ENCODE assay signal across 8 cellular contexts in genomic region chr19:49877879-49878743, GRCh38. TPM values are rescaled to one million over a fixed set of nuclear protein-coding genes. Genes with fewer than 3 reads are reported as not detected.
DNase-seq lines count a peak whose midpoint lies in the region; ATAC-seq and TF ChIP-seq lines count a peak whose summit lies in the region.

No MANE protein-coding gene starts in this region.

- intact Hi-C loops in Calu3 (cut with micrococcal nuclease; ENCODE audit: unreplicated experiment), result no loop called here

- H3K4me1 Mint-ChIP-seq in Calu3 (ENCODE audit: low read depth, unreplicated experiment) (peaks cover 17% of the 10 kb centered on the region), endothelial cell (ENCODE audit: unreplicated experiment) (peaks cover 25% of the 10 kb centered on the region)

- CTCF ChIA-PET in Calu3 (lab: Charles Lee), result interaction anchor here (1.4 kb wide), 1 partner anchor 9 kb away, joined by 3 read pairs; no protein-coding TSS in a partner anchor

- DNase-seq in Calu3 (peak; percentile 100), HS-5 (ENCODE audit: low read depth) (peak; percentile 88), endothelial cell (ENCODE audit: low spot score) (peak; percentile 97), midbrain (lab: John Stamatoyannopoulos, UW) (peak; percentile 94)
- peak; percentile 98 for DNase-seq in NK-92 treated with Interleukin-12 subunit alpha and Interleukin-12 subunit beta, amount 100 ng/mL, for 24 hours (lab: John Stamatoyannopoulos, UW)
- peak; percentile 97 for DNase-seq in activated CD8-positive, alpha-beta memory T cell treated with anti-CD3 and anti-CD28 coated beads, Interleukin-2, amount 50 U/mL, for 24 hours (ENCODE audit: extremely low read depth)
- DNase-seq in stimulated activated CD8-positive, alpha-beta memory T cell treated with anti-CD3 and anti-CD28 coated beads, Interleukin-2, amount 100 ng/mL, for 1 hour (ENCODE audit: low read depth in 2 of 2), result peak; percentile 93 to 97

- no peak overlapping the region for H3K4me3 Mint-ChIP-seq in Calu3 (ENCODE audit: low read depth, unreplicated experiment)
- no peak overlapping the region for H3K4me3 Mint-ChIP-seq in endothelial cell (ENCODE audit: unreplicated experiment)

- H3K36me3 Mint-ChIP-seq in Calu3 (ENCODE audit: insufficient read depth, unreplicated experiment) (no peaks in the 10 kb centered on the region), endothelial cell (ENCODE audit: low read depth, unreplicated experiment) (peaks cover 20% of the 10 kb centered on the region)

- peak; percentile 35 for ATAC-seq in GM21367 (IDR thresholded peaks at IDR 0.05; ENCODE audit: unreplicated experiment)

- no peak for TF ChIP-seq CTCF in Calu3 (IDR thresholded peaks at IDR 0.05; ENCODE audit: unreplicated experiment)
- TF ChIP-seq CTCF in endothelial cell (IDR thresholded peaks at IDR 0.05; ENCODE audit: unreplicated experiment), result no peak

- no peaks in the 10 kb centered on the region for H3K27me3 Mint-ChIP-seq in Calu3 (ENCODE audit: unreplicated experiment)
- peaks cover 21% of the 10 kb centered on the region for H3K27me3 Mint-ChIP-seq in endothelial cell (ENCODE audit: unreplicated experiment)

- BruUV-seq in Calu3 (replicated peaks; lab: Mats Ljungman, UMichigan), result no TSS peak

- H3K27ac Mint-ChIP-seq in Calu3 (ENCODE audit: unreplicated experiment) (no peak overlapping the region), endothelial cell (ENCODE audit: unreplicated experiment) (peak overlapping the region; percentile 61)

- H3K9me3 Mint-ChIP-seq in Calu3 (ENCODE audit: low read depth, unreplicated experiment) (no peaks in the 10 kb centered on the region), endothelial cell (ENCODE audit: unreplicated experiment) (no peaks in the 10 kb centered on the region)

RNA-seq across cellular contexts. Expression of gene TBC1D17, which starts 0.6 kb away (rescaled TPM):
- total RNA-seq in Calu3 (2022) (54.7 and 56.9 TPM in 2 replicates), endothelial cell (ENCODE audit: unreplicated experiment) (36.8 TPM)

RNA-seq across cellular contexts. Expression of gene AKT1S1, which starts 1.0 kb away (rescaled TPM):
- 58.9 and 65.2 TPM in 2 replicates for total RNA-seq in Calu3 (2022)
- 48.2 TPM for total RNA-seq in endothelial cell (ENCODE audit: unreplicated experiment)

RNA-seq across cellular contexts. Expression of gene PNKP, which starts 10.7 kb away (rescaled TPM):
- total RNA-seq in Calu3 (2022) (185 and 189 TPM in 2 replicates), endothelial cell (ENCODE audit: unreplicated experiment) (96.0 TPM)

RNA-seq across cellular contexts. Expression of gene IL4I1, which starts 18.6 kb away (rescaled TPM):
- total RNA-seq in Calu3 (2022), result 8.2 and 10.7 TPM in 2 replicates
- 0.90 TPM for total RNA-seq in endothelial cell (ENCODE audit: unreplicated experiment)

RNA-seq across cellular contexts. Expression of gene PTOV1, which starts 27.2 kb away (rescaled TPM):
- total RNA-seq in Calu3 (2022) (231 and 256 TPM in 2 replicates), endothelial cell (ENCODE audit: unreplicated experiment) (231 TPM)

Comparison
In these comparisons a context has a peak if more than half of its experiments do, and no peak if none do; other contexts are left out.
1. Peak in every context shown above with its lines: DNase-seq and ATAC-seq.